Comparison of ENCODE assay signal across 10 cellular contexts in genomic region chr6:95923518-95923917, GRCh38.
DNase-seq lines count a peak whose midpoint lies in the region; ATAC-seq and TF ChIP-seq lines count a peak whose summit lies in the region.
"Had no signal": no experiment of that assay in that cellular context is flagged by ENCODE, and none has a peak within 500 bp of the region (broad histone marks: within the 10 kb centered on the region; RNA-seq: fewer than 3 reads in every experiment).

No MANE protein-coding gene starts in this region.

- no peaks in the 10 kb centered on the region for H3K36me3 ChIP-seq in DND-41 (ENCODE audit: insufficient read depth, low read length)
- H3K36me3 ChIP-seq in Karpas-422 (ENCODE audit: insufficient read depth, low read length) = no peaks in the 10 kb centered on the region
- H3K36me3 ChIP-seq in esophagus muscularis mucosa = no peaks in the 10 kb centered on the region
- no peaks in the 10 kb centered on the region for H3K36me3 ChIP-seq in ascending aorta
- no peaks in the 10 kb centered on the region for H3K36me3 ChIP-seq in esophagus squamous epithelium
- no peaks in the 10 kb centered on the region for H3K36me3 ChIP-seq in transverse colon
- H3K36me3 ChIP-seq: pancreas had no signal

- TF ChIP-seq POLR2A in esophagus muscularis mucosa (IDR thresholded peaks at IDR 0.05; ENCODE audit: low read depth) (no peak), esophagus squamous epithelium (IDR thresholded peaks at IDR 0.05) (no peak), transverse colon (IDR thresholded peaks at IDR 0.05) (no peak)

- TF ChIP-seq EP300 in esophagus muscularis mucosa (IDR thresholded peaks at IDR 0.05) = no peak
- no peak for TF ChIP-seq EP300 in transverse colon (IDR thresholded peaks at IDR 0.05; ENCODE audit: low read depth)

- no peaks in the 10 kb centered on the region for H3K27me3 Mint-ChIP-seq in T-cell

- DNase-seq in DND-41 (peak; percentile 7), Karpas-422 (peak; percentile 65), esophagus muscularis mucosa (ENCODE audit: extremely low spot score) (no peak), ascending aorta (ENCODE audit: low spot score in 2 of 2) (no peak), T-cell (no peak), esophagus squamous epithelium (lab: John Stamatoyannopoulos, UW) (no peak), transverse colon (no peak)
- DNase-seq: NCI-H1105 treated with DMSO at 0.1 percent for 48 hours had no signal

- H3K9me3 ChIP-seq in DND-41 (ENCODE audit: insufficient read depth, low read length, severe bottlenecking) (no peaks in the 10 kb centered on the region), Karpas-422 (ENCODE audit: low read length) (no peaks in the 10 kb centered on the region), esophagus muscularis mucosa (no peaks in the 10 kb centered on the region), ascending aorta (no peaks in the 10 kb centered on the region), esophagus squamous epithelium (no peaks in the 10 kb centered on the region), transverse colon (no peaks in the 10 kb centered on the region)
- H3K9me3 ChIP-seq: pancreas had no signal

- no peak overlapping the region for H3K4me3 Mint-ChIP-seq in T-cell

- no peak overlapping the region for H3K27ac ChIP-seq in DND-41 (ENCODE audit: low read length)
- H3K27ac ChIP-seq in Karpas-422 (ENCODE audit: low read length) = no peak overlapping the region
- no peak overlapping the region for H3K27ac ChIP-seq in esophagus muscularis mucosa (replicated peaks in 1 of 4)
- no peak overlapping the region for H3K27ac ChIP-seq in ascending aorta
- H3K27ac ChIP-seq in esophagus squamous epithelium = no peak overlapping the region
- H3K27ac ChIP-seq in transverse colon = no peak overlapping the region
- H3K27ac ChIP-seq: pancreas had no signal

- no peak overlapping the region for H3K4me3 ChIP-seq in DND-41 (ENCODE audit: low read depth in 1 of 2, low read length in 2 of 2)
- no peak overlapping the region for H3K4me3 ChIP-seq in Karpas-422 (ENCODE audit: low read length)
- H3K4me3 ChIP-seq in esophagus muscularis mucosa = no peak overlapping the region
- H3K4me3 ChIP-seq in ascending aorta = no peak overlapping the region
- no peak overlapping the region for H3K4me3 ChIP-seq in esophagus squamous epithelium
- H3K4me3 ChIP-seq in transverse colon = no peak overlapping the region
- H3K4me3 ChIP-seq: pancreas had no signal

- H3K4me1 Mint-ChIP-seq in T-cell = no peaks in the 10 kb centered on the region

- no peak overlapping the region for H3K9ac ChIP-seq in DND-41 (ENCODE audit: low read depth, low read length)
- no peak overlapping the region for H3K9ac ChIP-seq in Karpas-422 (ENCODE audit: low read length)

- no peaks in the 10 kb centered on the region for H3K9me3 Mint-ChIP-seq in T-cell

- POLR2A ChIA-PET in T-cell (lab: Charles Lee) = no interaction called here

- H4K20me1 ChIP-seq in DND-41 (ENCODE audit: insufficient read depth, low read length) (no peaks in the 10 kb centered on the region), Karpas-422 (ENCODE audit: insufficient read depth, low read depth, low read length) (no peaks in the 10 kb centered on the region)

- no peaks in the 10 kb centered on the region for H3K36me3 Mint-ChIP-seq in T-cell

- WGBS in esophagus muscularis mucosa = 76% methylated on average over 1 of the region's 1 CpG
- WGBS in esophagus squamous epithelium, 2 donors = 71 to 81% methylated on average over 1 of the region's 1 CpG
- WGBS in transverse colon (ENCODE audit: low coverage in 1 of 2), 2 donors = 53 to 83% methylated on average over 1 of the region's 1 CpG

- H3K27ac Mint-ChIP-seq in T-cell = no peak overlapping the region

- intact Hi-C loops in esophagus muscularis mucosa (cut with DNase I) (no loop called here), ascending aorta (cut with DNase I) (no loop called here), esophagus squamous epithelium (cut with DNase I) (no loop called here), transverse colon (cut with DNase I; ENCODE audit: low total_unique reads) (no loop called here)

- no peak overlapping the region for H3K4me2 ChIP-seq in DND-41 (ENCODE audit: insufficient read depth, low read length)
- no peak overlapping the region for H3K4me2 ChIP-seq in Karpas-422 (ENCODE audit: low read depth, low read length, poor library complexity, severe bottlenecking)

- in situ Hi-C loops in transverse colon (cut with MboI; ENCODE audit: low pct_ligation_motif_present in 1 of 4, low pct_unique_long_range_greater_than_20kb in 1 of 4, low sequenced_read_pairs in 3 of 4) = no loop called here

- H3K4me1 ChIP-seq in DND-41 (ENCODE audit: insufficient read depth, low read length) (no peaks in the 10 kb centered on the region), Karpas-422 (ENCODE audit: low read length) (no peaks in the 10 kb centered on the region), esophagus muscularis mucosa (no peaks in the 10 kb centered on the region), ascending aorta (no peaks in the 10 kb centered on the region), esophagus squamous epithelium (no peaks in the 10 kb centered on the region), transverse colon (no peaks in the 10 kb centered on the region)
- H3K4me1 ChIP-seq: pancreas had no signal

- ATAC-seq in DND-41 (ENCODE audit: insufficient read depth, low read depth) = no peak
- peak; percentile 59 for ATAC-seq in GM18870 (IDR thresholded peaks at IDR 0.05; ENCODE audit: unreplicated experiment)
- ATAC-seq in T-cell (replicated peaks in 1 of 4) = no peak

- H2AFZ ChIP-seq in DND-41 (ENCODE audit: low read depth, low read length) = no peak overlapping the region
- no peak overlapping the region for H2AFZ ChIP-seq in Karpas-422 (ENCODE audit: low read length)

- H3K9me2 ChIP-seq in Karpas-422 (replicated peaks; ENCODE audit: insufficient read depth, low read length) = no peaks in the 10 kb centered on the region

- no peaks in the 10 kb centered on the region for H3K27me3 ChIP-seq in DND-41 (ENCODE audit: insufficient read depth, low read length, poor library complexity)
- no peaks in the 10 kb centered on the region for H3K27me3 ChIP-seq in Karpas-422 (ENCODE audit: low read length)
- no peaks in the 10 kb centered on the region for H3K27me3 ChIP-seq in esophagus muscularis mucosa
- H3K27me3 ChIP-seq in ascending aorta = no peaks in the 10 kb centered on the region
- no peaks in the 10 kb centered on the region for H3K27me3 ChIP-seq in esophagus squamous epithelium
- H3K27me3 ChIP-seq in transverse colon = no peaks in the 10 kb centered on the region
- H3K27me3 ChIP-seq: pancreas had no signal

- TF ChIP-seq CTCF in DND-41 (IDR thresholded peaks at IDR 0.05; ENCODE audit: borderline replicate concordance, extremely low read depth, low read length, poor library complexity, severe bottlenecking) (peak; percentile 44), esophagus muscularis mucosa (IDR thresholded peaks at IDR 0.05) (peak in 2 of 3 experiments; percentile 22 to 24), ascending aorta (IDR thresholded peaks at IDR 0.05) (peak in 1 of 3 experiments; percentile 20), esophagus squamous epithelium (IDR thresholded peaks at IDR 0.05) (no peak), transverse colon (IDR thresholded peaks at IDR 0.05) (peak in 2 of 5 experiments; percentile 14 to 20)

- no peaks in the 10 kb centered on the region for H3K79me2 ChIP-seq in DND-41 (ENCODE audit: insufficient read depth, low read length)
- no peaks in the 10 kb centered on the region for H3K79me2 ChIP-seq in Karpas-422 (ENCODE audit: low read length)

- CTCF ChIA-PET in T-cell (lab: Charles Lee) = no interaction called here

Comparison
In these comparisons a context has a peak if more than half of its experiments do, and no peak if none do; other contexts are left out.
1. DNase-seq: peak in DND-41 (single experiment) and Karpas-422 (single experiment); none in esophagus muscularis mucosa (single experiment), ascending aorta (0 of 2), T-cell (0 of 34), esophagus squamous epithelium (single experiment) and transverse colon (single experiment).
2. CTCF ChIP-seq: peak in DND-41 (single experiment) and esophagus muscularis mucosa (2 of 3); none in esophagus squamous epithelium (0 of 6).